In the genomic region with DNA sequence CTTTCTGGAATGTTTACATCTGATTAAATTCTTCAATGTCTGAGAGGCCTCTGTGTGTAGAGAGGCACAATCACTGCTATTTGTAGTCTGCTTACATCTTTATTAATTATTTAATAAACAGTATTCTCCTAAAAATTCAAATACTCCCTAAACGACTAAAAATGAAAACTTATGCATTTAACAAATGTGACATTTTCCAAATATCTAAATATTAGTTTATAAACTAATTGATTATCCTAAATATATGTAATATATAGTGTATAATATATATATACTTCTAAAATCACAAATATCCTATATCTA, we compare ENCODE assay signal across 11 cellular contexts.
"Had no signal": no experiment of that assay in that cellular context is flagged by ENCODE, and none has a peak within 500 bp of the region (broad histone marks: within the 10 kb centered on the region; RNA-seq: fewer than 3 reads in every experiment).

No MANE protein-coding gene starts in this region.

- H3K9me3 ChIP-seq: ovary, sigmoid colon, spleen, thoracic aorta had no signal

- H3K4me3 Mint-ChIP-seq: activated CD4-positive, alpha-beta T cell treated with anti-CD3 and anti-CD28 coated beads, Interleukin-2, amount 10 ng/mL, durations not matched to agents 7 days and 5 days; activated naive CD4-positive, alpha-beta T cell treated with anti-CD3 and anti-CD28 coated beads for 36 hours; activated T-helper 17 cell treated with anti-CD3 and anti-CD28 coated beads, Interleukin-2, amount 50 U/mL, for 72 hours; neural progenitor cell; stimulated activated naive CD8-positive, alpha-beta T cell treated with anti-CD3 and anti-CD28 coated beads, Interleukin-15, amount 100 ng/mL, for 72 hours; T-helper 17 cell had no signal

- H3K4me1 ChIP-seq: sigmoid colon had no signal

- H3K9ac ChIP-seq: neural progenitor cell had no signal

- H3K4me3 ChIP-seq: neural progenitor cell, ovary, sigmoid colon, spleen, thoracic aorta had no signal

- H3K27ac ChIP-seq: neural progenitor cell, ovary, sigmoid colon had no signal

- H3K27ac Mint-ChIP-seq: activated CD4-positive, alpha-beta T cell treated with anti-CD3 and anti-CD28 coated beads, Interleukin-2, amount 10 ng/mL, durations not matched to agents 7 days and 5 days; activated T-helper 17 cell treated with anti-CD3 and anti-CD28 coated beads, Interleukin-2, amount 50 U/mL, for 72 hours; neural progenitor cell; stimulated activated naive CD8-positive, alpha-beta T cell treated with anti-CD3 and anti-CD28 coated beads, Interleukin-15, amount 100 ng/mL, for 72 hours had no signal

- FAIRE-seq: urothelium cell line had no signal

- H3K27me3 ChIP-seq: neural progenitor cell, ovary, sigmoid colon, spleen had no signal

- H3K9me3 Mint-ChIP-seq: activated CD4-positive, alpha-beta T cell treated with anti-CD3 and anti-CD28 coated beads, Interleukin-2, amount 10 ng/mL, durations not matched to agents 7 days and 5 days; activated naive CD4-positive, alpha-beta T cell treated with anti-CD3 and anti-CD28 coated beads for 36 hours; activated T-helper 17 cell treated with anti-CD3 and anti-CD28 coated beads, Interleukin-2, amount 50 U/mL, for 72 hours; stimulated activated naive CD8-positive, alpha-beta T cell treated with anti-CD3 and anti-CD28 coated beads, Interleukin-15, amount 100 ng/mL, for 72 hours had no signal

- H3K36me3 ChIP-seq: neural progenitor cell, ovary, sigmoid colon, spleen, thoracic aorta had no signal
